Comparison of ENCODE assay signal across 15 cellular contexts in genomic region chr16:28875134-28876015, GRCh38.
A peak's percentile ranks its signal among the peaks of the same experiment; 100 is the strongest.
DNase-seq lines count a peak whose midpoint lies in the region; ATAC-seq and TF ChIP-seq lines count a peak whose summit lies in the region.
"Had no signal": no experiment of that assay in that cellular context is flagged by ENCODE, and none has a peak within 500 bp of the region (broad histone marks: within the 10 kb centered on the region; RNA-seq: fewer than 3 reads in every experiment).

No MANE protein-coding gene starts in this region.

- CTCF ChIA-PET in RWPE1 (lab: Yijun Ruan, JAX): interaction anchor here (0.6 to 1.5 kb wide), 2 partner anchors 70 to 132 kb away, joined by 3 to 10 read pairs; no protein-coding TSS in a partner anchor

- TF ChIP-seq CTCF in RWPE1 (conservative IDR thresholded peaks at IDR 0.05; ENCODE audit: low read depth) (no peak), retinal pigment epithelial cell (conservative IDR thresholded peaks at IDR 0.05; ENCODE audit: low read depth, low read length) (peak; percentile 10)

- H3K27ac ChIP-seq in RWPE1: peak overlapping the region; percentile 64

- POLR2A ChIA-PET in RWPE1 (lab: Yijun Ruan, JAX; ENCODE audit: low non-redundant PET): interaction anchor here (1.4 kb wide), 1 partner anchor 12 kb away, joined by 3 read pairs; the partner anchor contains the start of gene SH2B1

- ATAC-seq in HG03565 (IDR thresholded peaks at IDR 0.05; ENCODE audit: unreplicated experiment): no peak
- ATAC-seq: CD8-positive, alpha-beta T cell; WTC11 had no signal

- DNase-seq in DMS 273 (lab: John Stamatoyannopoulos, UW; ENCODE audit: unreplicated experiment) (peak; percentile 43), DMS 273 treated with DMSO at 0.1 percent for 48 hours (lab: John Stamatoyannopoulos, UW) (no peak), RWPE1 (ENCODE audit: low spot score) (no peak), retinal pigment epithelial cell (ENCODE audit: low read depth) (no peak), NK-92 (lab: John Stamatoyannopoulos, UW; ENCODE audit: unreplicated experiment) (no peak)
- DNase-seq: 8988T; activated CD8-positive, alpha-beta memory T cell treated with anti-CD3 and anti-CD28 coated beads, Interleukin-2, amount 50 U/mL, for 4 hours; CD8-positive, alpha-beta T cell; effector memory CD4-positive, alpha-beta T cell; foreskin melanocyte; GDM1; mammary epithelial cell; NCI-H1105 had no signal

- no peak overlapping the region for H3K4me3 ChIP-seq in retinal pigment epithelial cell (ENCODE audit: low read length)
